8 cellular contexts compared by ENCODE assay signal in genomic region chr3:12187448-12188327, GRCh38. TPM values are rescaled to one million over a fixed set of nuclear protein-coding genes. Genes with fewer than 3 reads are reported as not detected.
DNase-seq lines count a peak whose midpoint lies in the region; ATAC-seq lines count a peak whose summit lies in the region.

No MANE protein-coding gene starts in this region.

- H3K9me3 Mint-ChIP-seq in activated naive CD4-positive, alpha-beta T cell treated with anti-CD3 and anti-CD28 coated beads, Interleukin-2, amount 50 U/mL, for 24 hours: no peaks in the 10 kb centered on the region

- peak; percentile 75 for ATAC-seq in GM21717 (IDR thresholded peaks at IDR 0.05; ENCODE audit: unreplicated experiment)

- H3K36me3 Mint-ChIP-seq in activated naive CD4-positive, alpha-beta T cell treated with anti-CD3 and anti-CD28 coated beads, Interleukin-2, amount 50 U/mL, for 24 hours: no peaks in the 10 kb centered on the region

- no peaks in the 10 kb centered on the region for H3K27me3 Mint-ChIP-seq in activated naive CD4-positive, alpha-beta T cell treated with anti-CD3 and anti-CD28 coated beads, Interleukin-2, amount 50 U/mL, for 24 hours

- H3K4me1 Mint-ChIP-seq in activated naive CD4-positive, alpha-beta T cell treated with anti-CD3 and anti-CD28 coated beads, Interleukin-2, amount 50 U/mL, for 24 hours: peaks cover 8% of the 10 kb centered on the region

- H3K4me3 Mint-ChIP-seq in activated naive CD4-positive, alpha-beta T cell treated with anti-CD3 and anti-CD28 coated beads, Interleukin-2, amount 50 U/mL, for 24 hours: peak overlapping the region; percentile 20

- H3K27ac Mint-ChIP-seq in activated naive CD4-positive, alpha-beta T cell treated with anti-CD3 and anti-CD28 coated beads, Interleukin-2, amount 50 U/mL, for 24 hours: peak overlapping the region; percentile 71

- DNase-seq in EL: peak; percentile 61
- DNase-seq in M059J (ENCODE audit: low read depth): peak; percentile 63
- DNase-seq in kidney glomerular epithelial cell (lab: John Stamatoyannopoulos, UW): peak; percentile 77
- peak; percentile 73 to 82 for DNase-seq in stimulated activated CD8-positive, alpha-beta memory T cell treated with anti-CD3 and anti-CD28 coated beads, Interleukin-15, amount 100 ng/mL, for 48 hours (ENCODE audit: low read depth in 2 of 2)
- no peak for DNase-seq in NCI-H1092 (lab: John Stamatoyannopoulos, UW)
- no peak for DNase-seq in dermis blood vessel endothelial cell

RNA-seq across cellular contexts. Expression of gene TIMP4, which starts 29.0 kb away (rescaled TPM):
- total RNA-seq in M059J (2014; rRNA removed; shearing (Covaris generic)): 5.1 and 8.9 TPM in 2 replicates
- total RNA-seq in dermis blood vessel endothelial cell: 0.34 and 0.51 TPM in 2 replicates

Comparison
In these comparisons a context has a peak if more than half of its experiments do, and no peak if none do; other contexts are left out.
1. DNase-seq: peak in EL (single experiment), M059J (single experiment), kidney glomerular epithelial cell (single experiment) and stimulated activated CD8-positive, alpha-beta memory T cell treated with anti-CD3 and anti-CD28 coated beads, Interleukin-15, amount 100 ng/mL, for 48 hours (2 of 2); none in NCI-H1092 (single experiment) and dermis blood vessel endothelial cell (single experiment).